7 cellular contexts compared by ENCODE assay signal in the genomic region with DNA sequence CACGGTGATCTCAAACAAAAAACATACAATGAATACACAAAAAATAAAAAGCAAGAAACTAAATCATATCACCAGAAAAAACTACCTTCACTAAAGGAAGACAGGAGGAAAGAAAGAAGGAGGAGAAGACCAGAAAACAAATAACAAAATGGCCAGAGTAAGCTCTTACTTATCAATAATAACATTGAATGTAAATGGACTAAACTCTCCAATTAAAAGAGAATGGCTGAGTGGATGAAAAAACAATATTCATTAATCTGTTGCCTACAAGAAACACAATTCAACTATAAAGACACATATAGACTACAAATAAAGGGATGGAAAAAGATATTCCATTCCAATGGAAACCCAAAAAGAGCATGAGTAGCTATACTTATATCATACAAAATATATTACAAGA.
"Had no signal": no experiment of that assay in that cellular context is flagged by ENCODE, and none has a peak within 500 bp of the region (broad histone marks: within the 10 kb centered on the region; RNA-seq: fewer than 3 reads in every experiment).

No MANE protein-coding gene starts in this region.

- FAIRE-seq: G401.6, GM12878, GM12892, GM18507, GM19239 had no signal

- DNase-seq: GDM1, GF-D8 had no signal

- H3K4me3 ChIP-seq: GM12878 had no signal

- ATAC-seq: GM12878 had no signal
